9 cellular contexts compared by ENCODE assay signal in the genomic region with DNA sequence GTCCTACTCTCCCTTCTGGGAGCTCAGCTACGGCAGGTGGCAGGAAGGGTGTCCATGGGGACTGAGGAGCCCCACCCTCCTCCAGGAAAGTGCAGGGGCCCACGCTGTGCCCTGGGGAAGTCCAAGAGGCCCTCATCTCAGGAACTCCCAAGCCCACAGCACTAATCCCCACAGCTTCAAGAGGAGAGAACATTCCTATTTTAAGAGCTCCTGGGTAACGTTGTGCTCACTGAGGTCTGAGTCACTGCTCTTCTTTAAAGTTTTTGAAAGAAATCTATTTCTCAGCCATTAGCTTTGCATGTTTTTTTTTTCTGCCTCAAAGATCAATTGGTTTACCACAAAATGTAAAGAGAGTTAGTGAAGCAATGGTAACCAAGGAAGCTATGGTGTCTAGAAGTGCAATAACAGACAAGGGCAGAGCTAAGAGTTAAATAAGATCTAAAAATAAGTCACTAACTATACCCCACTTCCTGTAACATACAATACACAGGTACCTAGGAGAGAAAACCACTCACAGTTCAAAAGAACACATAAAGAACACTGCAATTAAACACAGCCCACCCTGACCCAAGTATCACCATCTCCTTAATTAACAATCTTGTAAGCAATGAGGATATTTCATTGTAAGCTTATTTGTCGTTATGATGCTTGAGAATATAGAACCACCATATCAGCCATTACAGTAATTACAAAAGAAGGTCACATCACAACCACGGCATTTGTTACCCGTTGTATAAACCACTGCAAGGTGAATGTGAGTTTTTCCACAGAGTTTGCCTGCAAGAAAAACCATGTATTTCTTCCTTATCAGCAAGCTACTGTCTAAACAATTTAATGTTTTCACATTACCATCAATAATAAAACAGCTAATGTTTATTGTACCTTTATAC.
DNase-seq lines count a peak whose midpoint lies in the region; ATAC-seq and TF ChIP-seq lines count a peak whose summit lies in the region.
"Had no signal": no experiment of that assay in that cellular context is flagged by ENCODE, and none has a peak within 500 bp of the region (broad histone marks: within the 10 kb centered on the region; RNA-seq: fewer than 3 reads in every experiment).

No MANE protein-coding gene starts in this region.

- no peaks in the 10 kb centered on the region for H3K9me3 ChIP-seq in gastroesophageal sphincter

- intact Hi-C loops in dorsolateral prefrontal cortex (cut with DNase I) = no loop called here

- H3K27me3 ChIP-seq in dorsolateral prefrontal cortex = no peaks in the 10 kb centered on the region
- no peaks in the 10 kb centered on the region for H3K27me3 ChIP-seq in gastroesophageal sphincter

- DNase-seq in dorsolateral prefrontal cortex (peak in 8 of 10 donors; percentile 4 to 66 (median 40)), dermis blood vessel endothelial cell (no peak), NOMO-1 (lab: John Stamatoyannopoulos, UW; ENCODE audit: unreplicated experiment in 2 of 2) (no peak), EL (no peak)

- H3K4me3 ChIP-seq in GM12875 (ENCODE audit: low read depth, low read length) = peak overlapping the region; percentile 29
- no peak overlapping the region for H3K4me3 ChIP-seq in dorsolateral prefrontal cortex
- H3K4me3 ChIP-seq in gastroesophageal sphincter = no peak overlapping the region
- H3K4me3 ChIP-seq: skin epidermis had no signal

- ATAC-seq in GM19468 (IDR thresholded peaks at IDR 0.05; ENCODE audit: extremely low read depth, unreplicated experiment) (peak; percentile 96), HG03460 (IDR thresholded peaks at IDR 0.05; ENCODE audit: unreplicated experiment) (peak; percentile 92), gastroesophageal sphincter (no peak)

- WGBS in gastroesophageal sphincter (ENCODE audit: low coverage in 1 of 2), 2 donors = 57 to 81% methylated on average over 4 to 5 of the region's 6 CpGs

- H3K27ac ChIP-seq in dorsolateral prefrontal cortex = peak overlapping the region in 36 of 59 donors; percentile 1 to 87 (median 49)
- H3K27ac ChIP-seq in gastroesophageal sphincter = no peak overlapping the region

- no peak for TF ChIP-seq EP300 in gastroesophageal sphincter (IDR thresholded peaks at IDR 0.05)

- TF ChIP-seq CTCF in GM12875 (IDR thresholded peaks at IDR 0.05; ENCODE audit: borderline replicate concordance, insufficient read depth, low read depth, low read length) (no peak), dorsolateral prefrontal cortex (IDR thresholded peaks at IDR 0.05 in 54 of 56, conservative IDR thresholded peaks at IDR 0.05 in 2 of 56; ENCODE audit: low read depth in 1 of 56, partially characterized antibody in 56 of 56) (no peak), gastroesophageal sphincter (IDR thresholded peaks at IDR 0.05) (no peak)

- peaks cover 0 to 17% (median 0%) of the 10 kb centered on the region in 3 donors for H3K4me1 ChIP-seq in gastroesophageal sphincter

- TF ChIP-seq POLR2A in gastroesophageal sphincter (IDR thresholded peaks at IDR 0.05) = no peak

- H3K36me3 ChIP-seq in gastroesophageal sphincter = no peaks in the 10 kb centered on the region

Comparison
In these comparisons a context has a peak if more than half of its experiments do, and no peak if none do; other contexts are left out.
1. DNase-seq: peak in dorsolateral prefrontal cortex (8 of 10); none in dermis blood vessel endothelial cell (single experiment), NOMO-1 (0 of 2) and EL (single experiment).
2. H3K27ac ChIP-seq: peak in dorsolateral prefrontal cortex (36 of 59); none in gastroesophageal sphincter (0 of 4).